Comparison of ENCODE assay signal across 13 cellular contexts in genomic region chr13:48600374-48601364, GRCh38. TPM values are rescaled to one million over a fixed set of nuclear protein-coding genes. Genes with fewer than 3 reads are reported as not detected.
DNase-seq lines count a peak whose midpoint lies in the region; ATAC-seq and TF ChIP-seq lines count a peak whose summit lies in the region.
"Had no signal": no experiment of that assay in that cellular context is flagged by ENCODE, and none has a peak within 500 bp of the region (broad histone marks: within the 10 kb centered on the region; RNA-seq: fewer than 3 reads in every experiment).

No MANE protein-coding gene starts in this region.

- H4K8ac ChIP-seq in IMR-90 (ENCODE audit: low read depth in 2 of 2, low read length in 2 of 2) = no peak overlapping the region

- H2BK120ac ChIP-seq in IMR-90 (ENCODE audit: low read depth, low read length) = no peak overlapping the region

- in situ Hi-C loops in IMR-90 (cut with MboI; ENCODE audit: low sequenced_read_pairs) = no loop called here

- no peak overlapping the region for H2AK9ac ChIP-seq in IMR-90 (replicated peaks; ENCODE audit: low read depth, low read length, poor library complexity)

- TF ChIP-seq CTCF in BE2C (IDR thresholded peaks at IDR 0.05; ENCODE audit: low read depth, low read length) = no peak
- no peak for TF ChIP-seq CTCF in IMR-90 (conservative IDR thresholded peaks at IDR 0.05; ENCODE audit: low read depth, low read length)
- TF ChIP-seq CTCF in chondrocyte (IDR thresholded peaks at IDR 0.05) = no peak
- TF ChIP-seq CTCF in mesothelial cell of epicardium (IDR thresholded peaks at IDR 0.05; ENCODE audit: unreplicated experiment) = no peak
- TF ChIP-seq CTCF in GM10266 (IDR thresholded peaks at IDR 0.05; ENCODE audit: control insufficient read depth, insufficient read depth, low read depth, missing control alignments) = no peak

- no peak overlapping the region for H3K56ac ChIP-seq in IMR-90 (ENCODE audit: extremely low read depth, insufficient read depth, low read length)

- POLR2A ChIA-PET in IMR-90 (lab: Charles Lee; ENCODE audit: unreplicated experiment) = no interaction called here

- H3K9ac ChIP-seq in IMR-90 (ENCODE audit: low read depth, low read length) = peak overlapping the region; percentile 11

- peak overlapping the region; percentile 27 for H2AFZ ChIP-seq in IMR-90 (replicated peaks; ENCODE audit: low read length, poor library complexity)

- H3K4ac ChIP-seq in IMR-90 (ENCODE audit: low read depth, low read length) = no peak overlapping the region

- H2BK20ac ChIP-seq in IMR-90 (ENCODE audit: low read depth, low read length) = no peak overlapping the region

- peaks cover 18% of the 10 kb centered on the region for H3K4me1 Mint-ChIP-seq in chondrocyte (ENCODE audit: low read depth)
- H3K4me1 Mint-ChIP-seq in mesothelial cell of epicardium = peaks cover 34% of the 10 kb centered on the region
- H3K4me1 Mint-ChIP-seq in effector memory CD8-positive, alpha-beta T cell (ENCODE audit: low read depth in 2 of 2) = no peaks in the 10 kb centered on the region

- H4K20me1 ChIP-seq in IMR-90 (ENCODE audit: insufficient read depth, low read length) = no peaks in the 10 kb centered on the region

- H3K4me3 Mint-ChIP-seq in chondrocyte (ENCODE audit: unreplicated experiment) (no peak overlapping the region), mesothelial cell of epicardium (no peak overlapping the region)
- H3K4me3 Mint-ChIP-seq in effector memory CD8-positive, alpha-beta T cell = no peak overlapping the region
- H3K4me3 Mint-ChIP-seq: activated naive CD4-positive, alpha-beta T cell treated with anti-CD3 and anti-CD28 coated beads, Interleukin-2, amount 50 U/mL, for 24 hours had no signal

- peak overlapping the region; percentile 53 for H3K4me2 ChIP-seq in IMR-90 (ENCODE audit: low read depth, low read length)

- H3K36me3 ChIP-seq in BE2C (no peaks in the 10 kb centered on the region), IMR-90 (ENCODE audit: control insufficient read depth, insufficient read depth, low read length) (no peaks in the 10 kb centered on the region)
- H3K36me3 ChIP-seq: upper lobe of left lung had no signal

- BruUV-seq in IMR-90 (replicated peaks; lab: Mats Ljungman, UMichigan) = no TSS peak

- no peak overlapping the region for H2AK5ac ChIP-seq in IMR-90 (ENCODE audit: low read depth, low read length)

- no peak overlapping the region for H3K23ac ChIP-seq in IMR-90 (ENCODE audit: low read depth, low read length)

- H3K27ac Mint-ChIP-seq in chondrocyte (ENCODE audit: unreplicated experiment) = peak overlapping the region; percentile 63
- H3K27ac Mint-ChIP-seq in mesothelial cell of epicardium = peak overlapping the region; percentile 93
- H3K27ac Mint-ChIP-seq in effector memory CD8-positive, alpha-beta T cell = no peak overlapping the region
- H3K27ac Mint-ChIP-seq: activated naive CD4-positive, alpha-beta T cell treated with anti-CD3 and anti-CD28 coated beads, Interleukin-2, amount 50 U/mL, for 24 hours had no signal

- H4K5ac ChIP-seq in IMR-90 (ENCODE audit: low read depth, low read length) = peak overlapping the region; percentile 12; the same call in 1 of the 2 replicates

- H3K9me1 ChIP-seq in IMR-90 (ENCODE audit: insufficient read depth, low read length) = no peaks in the 10 kb centered on the region

- no peak overlapping the region for H3K14ac ChIP-seq in IMR-90 (replicated peaks; ENCODE audit: low read depth, low read length)

- H3K4me3 ChIP-seq in BE2C (ENCODE audit: low read depth, low read length) = no peak overlapping the region
- no peak overlapping the region for H3K4me3 ChIP-seq in IMR-90 (ENCODE audit: insufficient read depth, low read depth, low read length)
- H3K4me3 ChIP-seq: upper lobe of left lung had no signal

- no peaks in the 10 kb centered on the region for H3K79me1 ChIP-seq in IMR-90 (ENCODE audit: low read depth in 1 of 2, low read length in 2 of 2)

- intact Hi-C loops in IMR-90 (cut with micrococcal nuclease) = no loop called here

- TF ChIP-seq RAD21 in IMR-90 (IDR thresholded peaks at IDR 0.05; ENCODE audit: low read length) = no peak

- H2BK5ac ChIP-seq in IMR-90 (ENCODE audit: low read depth, low read length, poor library complexity, severe bottlenecking) = no peak overlapping the region

- ATAC-seq in IMR-90 (ENCODE audit: low read depth) = peak; percentile 85
- no peak for ATAC-seq in effector memory CD8-positive, alpha-beta T cell (replicated peaks)
- ATAC-seq in HG03159 (IDR thresholded peaks at IDR 0.05; ENCODE audit: unreplicated experiment) = no peak

- H3K27me3 ChIP-seq in BE2C (no peaks in the 10 kb centered on the region), IMR-90 (ENCODE audit: control insufficient read depth, insufficient read depth, low read length) (no peaks in the 10 kb centered on the region)
- H3K27me3 ChIP-seq: upper lobe of left lung had no signal

- H3K9me3 Mint-ChIP-seq in chondrocyte (ENCODE audit: low read depth) (peaks cover 5% of the 10 kb centered on the region), mesothelial cell of epicardium (peaks cover 34% of the 10 kb centered on the region)
- no peaks in the 10 kb centered on the region for H3K9me3 Mint-ChIP-seq in effector memory CD8-positive, alpha-beta T cell
- H3K9me3 Mint-ChIP-seq: activated naive CD4-positive, alpha-beta T cell treated with anti-CD3 and anti-CD28 coated beads, Interleukin-2, amount 50 U/mL, for 24 hours had no signal

- dilution Hi-C loops in IMR-90 (cut with HindIII; ENCODE audit: low sequenced_read_pairs, unreplicated experiment) = no loop called here

- peak overlapping the region; percentile 5; the same call in 1 of the 2 replicates for H3K18ac ChIP-seq in IMR-90 (ENCODE audit: low read depth, low read length)

- H3K36me3 Mint-ChIP-seq in chondrocyte (ENCODE audit: low read depth) (peaks cover 3% of the 10 kb centered on the region), mesothelial cell of epicardium (peaks cover 13% of the 10 kb centered on the region)
- H3K36me3 Mint-ChIP-seq in effector memory CD8-positive, alpha-beta T cell (ENCODE audit: insufficient read depth) = no peaks in the 10 kb centered on the region
- H3K36me3 Mint-ChIP-seq: activated naive CD4-positive, alpha-beta T cell treated with anti-CD3 and anti-CD28 coated beads, Interleukin-2, amount 50 U/mL, for 24 hours had no signal

- H4K91ac ChIP-seq in IMR-90 (ENCODE audit: insufficient read depth, low read depth, low read length) = no peak overlapping the region

- peak; percentile 16 for DNase-seq in BE2C
- peak; percentile 71 for DNase-seq in IMR-90
- DNase-seq in chondrocyte (ENCODE audit: low spot score) = no peak
- no peak for DNase-seq in mesothelial cell of epicardium (ENCODE audit: low spot score in 2 of 2, unreplicated experiment in 2 of 2)
- no peak for DNase-seq in effector memory CD8-positive, alpha-beta T cell
- no peak for DNase-seq in HuH-7 (ENCODE audit: low spot score)
- DNase-seq in GM10266 (ENCODE audit: extremely low spot score) = no peak
- DNase-seq: DMS53, NCI-H82, upper lobe of left lung had no signal

- TF ChIP-seq POLR2A in IMR-90 (IDR thresholded peaks at IDR 0.05; ENCODE audit: low read depth, low read length) = no peak

- WGBS in IMR-90 (ENCODE audit: extremely low coverage in 2 of 2, insufficient read length in 1 of 2), 2 experiments = no CpG with 5 or more reads among the region's 5 CpGs

- H3K27me3 Mint-ChIP-seq in chondrocyte (ENCODE audit: low read depth) (no peaks in the 10 kb centered on the region), mesothelial cell of epicardium (ENCODE audit: low read depth) (no peaks in the 10 kb centered on the region)
- no peaks in the 10 kb centered on the region for H3K27me3 Mint-ChIP-seq in effector memory CD8-positive, alpha-beta T cell
- H3K27me3 Mint-ChIP-seq: activated naive CD4-positive, alpha-beta T cell treated with anti-CD3 and anti-CD28 coated beads, Interleukin-2, amount 50 U/mL, for 24 hours had no signal

- CTCF ChIA-PET in IMR-90 (lab: Yijun Ruan, JAX) = interaction anchor here (0.7 kb wide), 1 partner anchor 151 kb away, joined by 3 read pairs; no protein-coding TSS in a partner anchor

- H3K4me1 ChIP-seq in BE2C = peaks cover 27% of the 10 kb centered on the region
- peaks cover 4% of the 10 kb centered on the region; the same call in 1 of the 2 replicates for H3K4me1 ChIP-seq in IMR-90 (ENCODE audit: control insufficient read depth, insufficient read depth, low read length)
- H3K4me1 ChIP-seq: upper lobe of left lung had no signal

- no peaks in the 10 kb centered on the region; the same call in 1 of the 2 replicates for H3K9me3 ChIP-seq in BE2C
- no peaks in the 10 kb centered on the region; the same call in 1 of the 2 replicates for H3K9me3 ChIP-seq in IMR-90 (ENCODE audit: control insufficient read depth, insufficient read depth, low read length)

- H2BK15ac ChIP-seq in IMR-90 (ENCODE audit: low read depth, low read length) = no peak overlapping the region; the same call in 2 of the 3 replicates

- peak overlapping the region; percentile 71; the same call in 1 of the 2 replicates for H3K27ac ChIP-seq in IMR-90 (ENCODE audit: insufficient read depth, low read length)
- H3K27ac ChIP-seq: upper lobe of left lung, VCaP had no signal

TF ChIP-seq in IMR-90, 13 proteins besides CTCF, POLR2A, EP300 and RAD21:
- TF ChIP-seq MAFK (IDR thresholded peaks at IDR 0.05; ENCODE audit: low read depth, low read length) = peak; percentile 93
- no peak for TF ChIP-seq SMC3 (IDR thresholded peaks at IDR 0.05; ENCODE audit: low read depth, low read length)

RNA-seq across cellular contexts. Expression of gene CYSLTR2, which starts 53.1 kb away (rescaled TPM):
- 2.2 TPM for polyA plus RNA-seq in BE2C (2012; ENCODE audit: insufficient read depth, insufficient read length, low read depth)
- total RNA-seq in IMR-90 (2012; rRNA removed) (not detected in 2 replicates), chondrocyte (not detected in 3 replicates), mesothelial cell of epicardium (3.5 to 3.9 TPM (median 3.5 TPM) in 3 replicates)
- not detected in 2 replicates for polyA plus RNA-seq in IMR-90 (2012; rRNA removed)
- polyA plus RNA-seq in IMR-90 (2012; cell fraction: cytosol; rRNA removed) = not detected in 2 replicates
- polyA plus RNA-seq in IMR-90 (2012; cell fraction: nucleus; rRNA removed; ENCODE audit: low replicate concordance) = not detected in 2 replicates

Comparison
In these comparisons a context has a peak if more than half of its experiments do, and no peak if none do; other contexts are left out.
1. DNase-seq: peak in BE2C (single experiment) and IMR-90 (single experiment); none in chondrocyte (single experiment), mesothelial cell of epicardium (0 of 2), effector memory CD8-positive, alpha-beta T cell (0 of 3), HuH-7 (single experiment) and GM10266 (single experiment).
2. H3K27ac Mint-ChIP-seq: peak in chondrocyte (single experiment) and mesothelial cell of epicardium (single experiment); none in effector memory CD8-positive, alpha-beta T cell (0 of 2).